ENCODE assay signal across 12 cellular contexts in the genomic region with DNA sequence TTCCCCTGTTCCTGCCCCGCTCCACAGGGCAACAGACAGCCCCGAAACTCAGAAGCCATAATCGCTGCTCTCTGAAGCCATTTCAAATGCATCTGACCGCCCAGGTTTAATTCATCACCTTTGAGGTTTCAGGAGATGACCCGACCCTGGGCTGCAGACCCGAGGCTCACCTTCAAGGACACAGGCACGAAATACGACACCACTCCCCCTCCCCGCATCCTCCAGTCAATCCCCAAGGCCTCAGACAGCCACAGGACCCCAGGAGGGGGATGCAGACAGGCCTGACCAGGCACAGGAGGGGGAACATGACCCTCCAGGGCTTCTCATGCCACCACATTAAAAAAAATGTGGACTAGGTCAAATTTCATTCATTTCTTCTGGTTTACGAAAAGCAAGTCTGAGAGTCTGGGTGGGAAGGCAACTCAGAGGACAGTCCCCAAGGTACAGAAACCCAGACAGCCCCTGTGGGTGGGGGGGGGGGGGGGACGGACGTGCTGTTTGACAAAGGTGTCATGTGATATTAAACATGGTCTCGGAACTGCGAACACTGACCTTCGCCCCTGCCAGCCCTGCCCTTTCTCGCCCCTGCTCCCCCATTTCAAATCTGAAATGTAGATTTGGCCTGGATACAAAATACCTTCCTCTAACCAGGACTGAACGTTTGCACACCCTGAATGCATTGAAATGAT.
"Had no signal": no experiment of that assay in that cellular context is flagged by ENCODE, and none has a peak within 500 bp of the region (broad histone marks: within the 10 kb centered on the region; RNA-seq: fewer than 3 reads in every experiment).

No MANE protein-coding gene starts in this region.

- H3K36me3 Mint-ChIP-seq: activated naive CD8-positive, alpha-beta T cell had no signal

- H3K9me3 ChIP-seq: left lung, tibial artery had no signal

- H3K9me3 Mint-ChIP-seq: T-helper 1 cell treated with Interleukin-12 subunit alpha and Interleukin-12 subunit beta and Interleukin-4 antibody, amounts not matched to agents 30 μg/mL and 1 μg/mL, for 36 hours had no signal

- H3K4me3 ChIP-seq: left lung, tibial artery had no signal

- ATAC-seq: left lung, SK-N-SH treated with all-trans-retinoic acid at 6 μM for 48 hours had no signal

- DNase-seq: activated CD4-positive, alpha-beta T cell treated with anti-CD3 and anti-CD28 coated beads, Interleukin-2, amount 50 U/mL, for 1 hour; activated CD4-positive, CD25-positive, alpha-beta regulatory T cell; brain microvascular endothelial cell; dermis blood vessel endothelial cell; erythroblast; hippocampal formation; left lung; posterior cingulate gyrus; tibial artery had no signal

- H3K4me3 Mint-ChIP-seq: activated naive CD8-positive, alpha-beta T cell; T-helper 1 cell treated with Interleukin-12 subunit alpha and Interleukin-12 subunit beta and Interleukin-4 antibody, amounts not matched to agents 30 μg/mL and 1 μg/mL, for 36 hours had no signal

- H3K27me3 ChIP-seq: brain microvascular endothelial cell had no signal

- H3K36me3 ChIP-seq: brain microvascular endothelial cell, left lung, tibial artery had no signal

- H3K27ac Mint-ChIP-seq: activated naive CD8-positive, alpha-beta T cell; T-helper 1 cell treated with Interleukin-12 subunit alpha and Interleukin-12 subunit beta and Interleukin-4 antibody, amounts not matched to agents 30 μg/mL and 1 μg/mL, for 36 hours had no signal

- H3K4me1 ChIP-seq: left lung, tibial artery had no signal

- H3K27ac ChIP-seq: brain microvascular endothelial cell, tibial artery had no signal
